Comparison of ENCODE assay signal across 8 cellular contexts in the genomic region with DNA sequence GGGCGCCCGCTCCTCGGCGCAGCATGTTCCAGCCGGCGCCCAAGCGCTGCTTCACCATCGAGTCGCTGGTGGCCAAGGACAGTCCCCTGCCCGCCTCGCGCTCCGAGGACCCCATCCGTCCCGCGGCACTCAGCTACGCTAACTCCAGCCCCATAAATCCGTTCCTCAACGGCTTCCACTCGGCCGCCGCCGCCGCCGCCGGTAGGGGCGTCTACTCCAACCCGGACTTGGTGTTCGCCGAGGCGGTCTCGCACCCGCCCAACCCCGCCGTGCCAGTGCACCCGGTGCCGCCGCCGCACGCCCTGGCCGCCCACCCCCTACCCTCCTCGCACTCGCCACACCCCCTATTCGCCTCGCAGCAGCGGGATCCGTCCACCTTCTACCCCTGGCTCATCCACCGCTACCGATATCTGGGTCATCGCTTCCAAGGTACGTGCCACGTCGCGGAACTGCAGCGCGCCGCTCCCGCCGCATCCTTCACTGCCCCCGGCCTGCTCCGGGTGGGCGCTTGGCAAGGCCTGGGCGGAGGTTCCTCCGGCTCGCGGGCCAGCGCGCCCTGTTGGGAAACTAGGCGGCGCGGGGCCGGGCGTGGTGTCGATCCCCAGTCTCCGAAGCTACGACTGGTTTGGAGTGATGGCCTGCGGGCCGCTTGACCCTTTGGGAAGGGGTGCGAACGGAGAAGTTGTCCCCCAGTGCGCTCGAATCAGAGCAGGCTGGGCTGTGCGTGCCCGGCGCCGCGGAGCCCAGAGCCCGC. TPM values are rescaled to one million over a fixed set of nuclear protein-coding genes. Genes with fewer than 3 reads are reported as not detected.
DNase-seq lines count a peak whose midpoint lies in the region; ATAC-seq and TF ChIP-seq lines count a peak whose summit lies in the region.

No MANE protein-coding gene starts in this region.

- peak overlapping the region; percentile 40 for H3K4me3 Mint-ChIP-seq in activated T-cell treated with anti-CD3 and anti-CD28 coated beads, Interleukin-2, amount 50 U/mL, for 4 hours

- in situ Hi-C loops in brain microvascular endothelial cell (cut with HindIII; ENCODE audit: low pct_ligation_motif_present, low sequenced_read_pairs), result no loop called here

- DNase-seq in activated T-cell treated with anti-CD3 and anti-CD28 coated beads, Interleukin-2, amount 50 U/mL, for 4 hours, result no peak
- no peak for DNase-seq in activated T-cell treated with anti-CD3 and anti-CD28 coated beads, Interleukin-2, amount 50 U/mL, for 1 hour
- peak; percentile 14 for DNase-seq in brain microvascular endothelial cell
- peak in 1 of 2 donors; percentile 18 for DNase-seq in left colon

- H3K4me3 ChIP-seq in brain microvascular endothelial cell (ENCODE audit: low read depth, low read length), result peak overlapping the region; percentile 45
- peak overlapping the region; percentile 33 for H3K4me3 ChIP-seq in urinary bladder (ENCODE audit: low read depth, low read length)

- WGBS in urinary bladder, result under 1% methylated on average over 88 of the region's 88 CpGs

- peaks cover 25% of the 10 kb centered on the region for H3K4me1 Mint-ChIP-seq in activated T-cell treated with anti-CD3 and anti-CD28 coated beads, Interleukin-2, amount 50 U/mL, for 4 hours (ENCODE audit: low read depth)

- H3K4me1 ChIP-seq in urinary bladder (ENCODE audit: insufficient read depth), result no peaks in the 10 kb centered on the region

- H3K36me3 Mint-ChIP-seq in activated T-cell treated with anti-CD3 and anti-CD28 coated beads, Interleukin-2, amount 50 U/mL, for 4 hours (ENCODE audit: insufficient read depth), result peaks cover 2% of the 10 kb centered on the region

- peaks cover 64% of the 10 kb centered on the region for H3K27me3 ChIP-seq in brain microvascular endothelial cell (replicated peaks)

- H3K36me3 ChIP-seq in brain microvascular endothelial cell (replicated peaks) (no peaks in the 10 kb centered on the region), urinary bladder (ENCODE audit: insufficient read depth) (no peaks in the 10 kb centered on the region)

- peaks cover 80% of the 10 kb centered on the region for H3K27me3 Mint-ChIP-seq in activated T-cell treated with anti-CD3 and anti-CD28 coated beads, Interleukin-2, amount 50 U/mL, for 4 hours (ENCODE audit: low read depth)

- no peak for TF ChIP-seq POLR2A in GM18505 (IDR thresholded peaks at IDR 0.05; ENCODE audit: borderline replicate concordance, extremely low read depth, insufficient read depth, insufficient read length)

- TF ChIP-seq CTCF in brain microvascular endothelial cell (IDR thresholded peaks at IDR 0.05; ENCODE audit: low read depth, low read length, missing control alignments), result peak; percentile 20

- intact Hi-C loops in left colon (cut with DNase I, micrococcal nuclease), result no loop called here

- peak in 1 of 2 donors; percentile 32 for ATAC-seq in activated T-cell treated with anti-CD3 and anti-CD28 coated beads, Interleukin-2, amount 50 U/mL, for 4 hours
- ATAC-seq in left colon (peak; percentile 51), GM21786 (IDR thresholded peaks at IDR 0.05; ENCODE audit: unreplicated experiment) (no peak), HG02642 (IDR thresholded peaks at IDR 0.05; ENCODE audit: poor library complexity, unreplicated experiment) (no peak), GM18505 (IDR thresholded peaks at IDR 0.05; ENCODE audit: unreplicated experiment) (no peak)

- H3K9me3 Mint-ChIP-seq in activated T-cell treated with anti-CD3 and anti-CD28 coated beads, Interleukin-2, amount 50 U/mL, for 4 hours, result no peaks in the 10 kb centered on the region

- H3K27ac ChIP-seq in brain microvascular endothelial cell, result no peak overlapping the region
- H3K27ac ChIP-seq in urinary bladder (ENCODE audit: low read depth), result no peak overlapping the region

RNA-seq across cellular contexts. Expression of a gene that starts 0.9 kb away (rescaled TPM):
- total RNA-seq in activated T-cell treated with anti-CD3 and anti-CD28 coated beads, Interleukin-2, amount 50 U/mL, for 4 hours, result not detected
- total RNA-seq in left colon (under 1 TPM in 1 of 2 donors, not detected in 1; 0.31 TPM), urinary bladder (0.95 TPM)
- polyA plus RNA-seq in urinary bladder, result 5.0 TPM
